1 cellular context compared by ENCODE assay signal in the genomic region with DNA sequence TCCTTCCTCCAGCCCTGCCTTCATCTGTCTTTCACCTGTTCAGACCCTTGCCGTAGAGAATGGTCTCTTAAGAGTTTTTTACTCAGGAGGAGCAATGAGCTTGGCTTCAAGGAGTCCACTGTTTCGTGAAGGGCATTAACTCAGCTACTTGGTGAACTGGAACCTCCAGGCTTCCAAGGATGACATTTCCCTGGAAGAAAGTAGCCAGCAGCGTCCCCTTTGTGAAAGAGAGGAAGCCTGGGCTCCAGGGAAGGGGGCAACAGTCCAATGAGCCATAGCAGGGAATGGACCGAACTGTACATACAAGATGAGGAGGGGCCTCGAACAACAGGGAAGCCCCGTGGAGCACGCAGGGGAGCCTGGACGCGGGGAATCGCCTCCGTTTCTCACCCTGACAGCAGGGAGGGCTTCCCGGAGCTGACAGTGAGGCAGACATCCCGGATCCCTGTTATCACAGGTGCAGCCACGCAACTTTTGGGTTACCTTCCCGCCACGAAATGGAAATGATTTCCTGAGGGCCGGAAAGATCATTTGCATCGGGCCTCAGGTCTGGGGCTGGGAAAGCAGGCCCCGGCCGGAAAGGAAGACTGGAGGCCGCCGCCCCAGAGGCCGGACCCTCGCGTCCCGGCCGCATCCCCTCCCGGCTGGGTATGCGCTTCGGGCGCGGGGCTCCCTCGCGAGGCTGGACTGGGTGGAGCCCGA.
TF ChIP-seq lines count a peak whose summit lies in the region.

No MANE protein-coding gene starts in this region.

TF ChIP-seq in A549, 52 proteins besides CTCF, POLR2A, EP300 and RAD21 (continued from another document):
- TF ChIP-seq PBX3 (IDR thresholded peaks at IDR 0.05) = no peak
